In genomic region chr2:95345066-95345414, GRCh38 we compare ENCODE assay signal across 9 cellular contexts. TPM values are rescaled to one million over a fixed set of nuclear protein-coding genes. Genes with fewer than 3 reads are reported as not detected.
DNase-seq lines count a peak whose midpoint lies in the region; ATAC-seq and TF ChIP-seq lines count a peak whose summit lies in the region.
"Had no signal": no experiment of that assay in that cellular context is flagged by ENCODE, and none has a peak within 500 bp of the region (broad histone marks: within the 10 kb centered on the region; RNA-seq: fewer than 3 reads in every experiment).

No MANE protein-coding gene starts in this region.

- H3K4me1 Mint-ChIP-seq in activated naive CD8-positive, alpha-beta T cell treated with anti-CD3 and anti-CD28 coated beads, Interleukin-2, amount 10 ng/mL, durations not matched to agents 7 days and 5 days: no peaks in the 10 kb centered on the region
- peaks cover 3% of the 10 kb centered on the region for H3K4me1 Mint-ChIP-seq in activated naive CD8-positive, alpha-beta T cell treated with anti-CD3 and anti-CD28 coated beads for 36 hours
- H3K4me1 Mint-ChIP-seq in brain: no peaks in the 10 kb centered on the region

- WGBS in transverse colon (ENCODE audit: low coverage in 1 of 2), 2 donors: 15% methylated on average over 15 of the region's 15 CpGs; no CpG with 5 or more reads in 1 of the 2 donors

- TF ChIP-seq EP300 in transverse colon (IDR thresholded peaks at IDR 0.05; ENCODE audit: low read depth): no peak

- no peaks in the 10 kb centered on the region for H3K9me3 Mint-ChIP-seq in activated naive CD8-positive, alpha-beta T cell treated with anti-CD3 and anti-CD28 coated beads, Interleukin-2, amount 10 ng/mL, durations not matched to agents 7 days and 5 days
- H3K9me3 Mint-ChIP-seq in activated naive CD8-positive, alpha-beta T cell treated with anti-CD3 and anti-CD28 coated beads for 36 hours: no peaks in the 10 kb centered on the region
- H3K9me3 Mint-ChIP-seq in brain: no peaks in the 10 kb centered on the region

- H3K4me1 ChIP-seq in lower lobe of right lung (peaks cover 11% of the 10 kb centered on the region), transverse colon (peaks cover 3 to 20% (median 13%) of the 10 kb centered on the region in 4 donors)

- H3K36me3 ChIP-seq in lower lobe of right lung (no peaks in the 10 kb centered on the region), transverse colon (no peaks in the 10 kb centered on the region)

- ATAC-seq in activated naive CD8-positive, alpha-beta T cell treated with anti-CD3 and anti-CD28 coated beads, Interleukin-2, amount 10 ng/mL, durations not matched to agents 7 days and 5 days (ENCODE audit: low read depth): no peak
- ATAC-seq in lower lobe of right lung (no peak), HG03460 (IDR thresholded peaks at IDR 0.05; ENCODE audit: unreplicated experiment) (no peak)

- TF ChIP-seq CTCF in brain (conservative IDR thresholded peaks at IDR 0.05) (no peak), lower lobe of right lung (IDR thresholded peaks at IDR 0.05) (no peak), transverse colon (IDR thresholded peaks at IDR 0.05) (no peak)

- H3K27ac Mint-ChIP-seq in activated naive CD8-positive, alpha-beta T cell treated with anti-CD3 and anti-CD28 coated beads, Interleukin-2, amount 10 ng/mL, durations not matched to agents 7 days and 5 days: no peak overlapping the region
- no peak overlapping the region for H3K27ac Mint-ChIP-seq in activated naive CD8-positive, alpha-beta T cell treated with anti-CD3 and anti-CD28 coated beads for 36 hours
- H3K27ac Mint-ChIP-seq in brain: no peak overlapping the region

- H3K36me3 Mint-ChIP-seq in activated naive CD8-positive, alpha-beta T cell treated with anti-CD3 and anti-CD28 coated beads, Interleukin-2, amount 10 ng/mL, durations not matched to agents 7 days and 5 days: no peaks in the 10 kb centered on the region
- H3K36me3 Mint-ChIP-seq in activated naive CD8-positive, alpha-beta T cell treated with anti-CD3 and anti-CD28 coated beads for 36 hours: no peaks in the 10 kb centered on the region
- H3K36me3 Mint-ChIP-seq in brain: no peaks in the 10 kb centered on the region

- H3K27me3 ChIP-seq in lower lobe of right lung (ENCODE audit: low read depth) (peaks cover 46% of the 10 kb centered on the region), transverse colon (peaks cover 38% of the 10 kb centered on the region)

- peak overlapping the region; percentile 71 for H3K4me3 ChIP-seq in lower lobe of right lung
- peak overlapping the region in 2 of 4 donors; percentile 63 to 65 for H3K4me3 ChIP-seq in transverse colon

- TF ChIP-seq POLR2A in transverse colon (IDR thresholded peaks at IDR 0.05): no peak

- POLR2A ChIA-PET in activated naive CD8-positive, alpha-beta T cell treated with anti-CD3 and anti-CD28 coated beads, Interleukin-2, amount 10 ng/mL, durations not matched to agents 7 days and 5 days (lab: Charles Lee): no interaction called here

- intact Hi-C loops in lower lobe of right lung (cut with DNase I) (no loop called here), transverse colon (cut with DNase I; ENCODE audit: low total_unique reads) (no loop called here)

- no peak for DNase-seq in activated naive CD8-positive, alpha-beta T cell treated with anti-CD3 and anti-CD28 coated beads, Interleukin-2, amount 10 ng/mL, durations not matched to agents 7 days and 5 days
- DNase-seq in activated naive CD8-positive, alpha-beta T cell treated with anti-CD3 and anti-CD28 coated beads for 36 hours: no peak
- no peak for DNase-seq in lower lobe of right lung
- no peak for DNase-seq in transverse colon
- DNase-seq in NCI-H2107 treated with DMSO at 0.1 percent for 48 hours (lab: John Stamatoyannopoulos, UW; ENCODE audit: unreplicated experiment): no peak
- DNase-seq in NCI-H510A treated with DMSO at 0.1 percent for 48 hours (lab: John Stamatoyannopoulos, UW): no peak

- H3K9me3 ChIP-seq in lower lobe of right lung (no peaks in the 10 kb centered on the region), transverse colon (no peaks in the 10 kb centered on the region)

- in situ Hi-C loops in transverse colon (cut with MboI; ENCODE audit: low pct_ligation_motif_present in 1 of 4, low pct_unique_long_range_greater_than_20kb in 1 of 4, low sequenced_read_pairs in 3 of 4): no loop called here

- H3K27ac ChIP-seq in lower lobe of right lung (no peak overlapping the region), transverse colon (peak overlapping the region; percentile 71 to 85 (median 80))

- H3K4me3 Mint-ChIP-seq in activated naive CD8-positive, alpha-beta T cell treated with anti-CD3 and anti-CD28 coated beads, Interleukin-2, amount 10 ng/mL, durations not matched to agents 7 days and 5 days: peak overlapping the region; percentile 76
- no peak overlapping the region for H3K4me3 Mint-ChIP-seq in activated naive CD8-positive, alpha-beta T cell treated with anti-CD3 and anti-CD28 coated beads for 36 hours
- H3K4me3 Mint-ChIP-seq in brain: peak overlapping the region; percentile 20 to 84 (median 74)

- peaks cover 42% of the 10 kb centered on the region for H3K27me3 Mint-ChIP-seq in activated naive CD8-positive, alpha-beta T cell treated with anti-CD3 and anti-CD28 coated beads, Interleukin-2, amount 10 ng/mL, durations not matched to agents 7 days and 5 days
- H3K27me3 Mint-ChIP-seq in activated naive CD8-positive, alpha-beta T cell treated with anti-CD3 and anti-CD28 coated beads for 36 hours: peaks cover 65% of the 10 kb centered on the region
- peaks cover 53% of the 10 kb centered on the region for H3K27me3 Mint-ChIP-seq in brain

RNA-seq across cellular contexts. Expression of gene KCNIP3, which starts 47.9 kb away (rescaled TPM):
- total RNA-seq in activated naive CD8-positive, alpha-beta T cell treated with anti-CD3 and anti-CD28 coated beads, Interleukin-2, amount 10 ng/mL, durations not matched to agents 7 days and 5 days: not detected
- total RNA-seq in activated naive CD8-positive, alpha-beta T cell treated with anti-CD3 and anti-CD28 coated beads for 36 hours: not detected
- 29.5 TPM for polyA plus RNA-seq in brain (ENCODE audit: insufficient read depth, low read depth, low replicate concordance)
- total RNA-seq in lower lobe of right lung: 2.6 TPM
- 1 to 10 TPM; 1.8 to 4.0 (median 2.2) TPM for total RNA-seq in transverse colon
- total RNA-seq: mononuclear cell had no signal

RNA-seq across cellular contexts. Expression of gene FAHD2A, which starts 57.5 kb away (rescaled TPM):
- total RNA-seq in activated naive CD8-positive, alpha-beta T cell treated with anti-CD3 and anti-CD28 coated beads, Interleukin-2, amount 10 ng/mL, durations not matched to agents 7 days and 5 days: 10 to 100 TPM; 34.8 to 38.2 TPM
- 10 to 100 TPM; 33.2 to 33.6 TPM for total RNA-seq in activated naive CD8-positive, alpha-beta T cell treated with anti-CD3 and anti-CD28 coated beads for 36 hours
- polyA plus RNA-seq in brain (ENCODE audit: insufficient read depth, low read depth, low replicate concordance): 20.8 TPM
- total RNA-seq in lower lobe of right lung (19.4 TPM), transverse colon (100 to 1,000 TPM in 1 of 4 donors, 10 to 100 TPM in 3; 29.9 to 134 (median 42.7) TPM)
